In the genomic region with DNA sequence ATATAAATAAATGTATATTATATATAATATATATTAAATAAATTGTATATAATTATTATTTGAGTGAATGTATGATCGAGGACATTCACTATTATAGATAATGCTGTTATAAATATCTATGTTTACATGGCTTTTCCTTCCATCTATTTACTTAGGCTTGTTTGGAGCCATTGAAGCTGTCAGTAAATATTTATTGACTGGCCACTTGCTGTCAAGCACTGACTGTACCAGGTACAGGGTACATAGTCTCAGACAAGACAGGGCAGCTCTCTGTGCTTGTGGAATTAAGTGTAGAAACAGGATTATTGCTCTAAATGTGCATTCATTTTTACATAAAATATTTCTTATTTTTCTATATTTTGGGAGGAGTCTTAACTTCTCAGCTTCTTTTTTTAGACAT, we compare ENCODE assay signal across 1 cellular context.
A peak's percentile ranks its signal among the peaks of the same experiment; 100 is the strongest.
TF ChIP-seq lines count a peak whose summit lies in the region.

No MANE protein-coding gene starts in this region.

TF ChIP-seq in HepG2, 621 proteins besides CTCF, POLR2A, EP300 and RAD21 (continued from another document and continues in another):
- TF ChIP-seq UBTF (CRISPR knock-in tag; IDR thresholded peaks at IDR 0.05) (no peak), PBX2 (CRISPR knock-in tag; IDR thresholded peaks at IDR 0.05) (0 out of 2 replicates have a peak, but pooled peaks have one; percentile 33), HOXA3 (CRISPR knock-in tag; IDR thresholded peaks at IDR 0.05) (no peak), DNMT1 (CRISPR knock-in tag; IDR thresholded peaks at IDR 0.05) (no peak), ZNF503 (CRISPR knock-in tag; IDR thresholded peaks at IDR 0.05) (peak; percentile 27; the same call in 1 of the 2 replicates), HNF4A (CRISPR knock-in tag; IDR thresholded peaks at IDR 0.05) (peak; percentile 81), U2AF1 (optimal IDR thresholded peaks at IDR 0.05; ENCODE audit: low read depth, low read length) (no peak), YY1 (IDR thresholded peaks at IDR 0.05; ENCODE audit: insufficient read depth, insufficient replicate concordance, low read depth, low read length) (no peak), SSRP1 (CRISPR knock-in tag; IDR thresholded peaks at IDR 0.05) (no peak), HDAC1 (CRISPR knock-in tag; IDR thresholded peaks at IDR 0.05) (no peak), KDM6A (CRISPR knock-in tag; IDR thresholded peaks at IDR 0.05; ENCODE audit: low read depth) (peak; percentile 65), BCLAF1 (IDR thresholded peaks at IDR 0.05) (no peak), DMAP1 (CRISPR knock-in tag; IDR thresholded peaks at IDR 0.05) (no peak), RARA (CRISPR knock-in tag; IDR thresholded peaks at IDR 0.05) (peak; percentile 85), ZNF678 (CRISPR knock-in tag; IDR thresholded peaks at IDR 0.05) (no peak), NCOA2 (CRISPR knock-in tag; IDR thresholded peaks at IDR 0.05) (peak; percentile 73), ZGPAT (CRISPR knock-in tag; IDR thresholded peaks at IDR 0.05) (0 out of 2 replicates have a peak, but pooled peaks have one; percentile 22), ZNF451 (CRISPR knock-in tag; IDR thresholded peaks at IDR 0.05) (no peak), GPBP1L1 (CRISPR knock-in tag; IDR thresholded peaks at IDR 0.05) (no peak), KLF6 (CRISPR knock-in tag; IDR thresholded peaks at IDR 0.05) (no peak), ZNF777 (CRISPR knock-in tag; IDR thresholded peaks at IDR 0.05) (no peak), POLR2G (IDR thresholded peaks at IDR 0.05; ENCODE audit: low read depth, low read length) (no peak), ZFP37 (CRISPR knock-in tag; IDR thresholded peaks at IDR 0.05; ENCODE audit: borderline replicate concordance) (no peak), SP2 (CRISPR knock-in tag; IDR thresholded peaks at IDR 0.05) (no peak), ZNF138 (CRISPR knock-in tag; IDR thresholded peaks at IDR 0.05; ENCODE audit: low read depth) (no peak), IRF1 (CRISPR knock-in tag; IDR thresholded peaks at IDR 0.05; ENCODE audit: low read depth) (no peak), ZNF580 (CRISPR knock-in tag; IDR thresholded peaks at IDR 0.05; ENCODE audit: borderline replicate concordance, low read depth) (no peak), TAF1 (CRISPR knock-in tag; IDR thresholded peaks at IDR 0.05) (no peak), ZNF614 (CRISPR knock-in tag; IDR thresholded peaks at IDR 0.05; ENCODE audit: borderline replicate concordance) (no peak; the same call in 1 of the 2 replicates), ZNF83 (CRISPR knock-in tag; IDR thresholded peaks at IDR 0.05; ENCODE audit: borderline replicate concordance) (no peak)
- TF ChIP-seq, protein P1, sequence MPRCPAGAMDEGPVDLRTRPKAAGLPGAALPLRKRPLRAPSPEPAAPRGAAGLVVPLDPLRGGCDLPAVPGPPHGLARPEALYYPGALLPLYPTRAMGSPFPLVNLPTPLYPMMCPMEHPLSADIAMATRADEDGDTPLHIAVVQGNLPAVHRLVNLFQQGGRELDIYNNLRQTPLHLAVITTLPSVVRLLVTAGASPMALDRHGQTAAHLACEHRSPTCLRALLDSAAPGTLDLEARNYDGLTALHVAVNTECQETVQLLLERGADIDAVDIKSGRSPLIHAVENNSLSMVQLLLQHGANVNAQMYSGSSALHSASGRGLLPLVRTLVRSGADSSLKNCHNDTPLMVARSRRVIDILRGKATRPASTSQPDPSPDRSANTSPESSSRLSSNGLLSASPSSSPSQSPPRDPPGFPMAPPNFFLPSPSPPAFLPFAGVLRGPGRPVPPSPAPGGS (CRISPR knock-in tag; IDR thresholded peaks at IDR 0.05), result no peak
- TF ChIP-seq, protein P2, sequence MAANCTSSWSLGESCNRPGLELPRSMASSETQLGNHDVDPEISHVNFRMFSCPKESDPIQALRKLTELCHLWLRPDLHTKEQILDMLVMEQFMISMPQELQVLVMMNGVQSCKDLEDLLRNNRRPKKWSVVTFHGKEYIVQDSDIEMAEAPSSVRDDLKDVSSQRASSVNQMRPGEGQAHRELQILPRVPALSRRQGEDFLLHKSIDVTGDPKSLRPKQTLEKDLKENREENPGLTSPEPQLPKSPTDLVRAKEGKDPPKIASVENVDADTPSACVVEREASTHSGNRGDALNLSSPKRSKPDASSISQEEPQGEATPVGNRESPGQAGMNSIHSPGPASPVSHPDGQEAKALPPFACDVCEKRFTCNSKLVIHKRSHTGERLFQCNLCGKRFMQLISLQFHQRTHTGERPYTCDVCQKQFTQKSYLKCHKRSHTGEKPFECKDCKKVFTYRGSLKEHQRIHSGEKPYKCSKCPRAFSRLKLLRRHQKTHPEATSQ (CRISPR knock-in tag; IDR thresholded peaks at IDR 0.05; ENCODE audit: borderline replicate concordance), result no peak
- TF ChIP-seq, protein P3, sequence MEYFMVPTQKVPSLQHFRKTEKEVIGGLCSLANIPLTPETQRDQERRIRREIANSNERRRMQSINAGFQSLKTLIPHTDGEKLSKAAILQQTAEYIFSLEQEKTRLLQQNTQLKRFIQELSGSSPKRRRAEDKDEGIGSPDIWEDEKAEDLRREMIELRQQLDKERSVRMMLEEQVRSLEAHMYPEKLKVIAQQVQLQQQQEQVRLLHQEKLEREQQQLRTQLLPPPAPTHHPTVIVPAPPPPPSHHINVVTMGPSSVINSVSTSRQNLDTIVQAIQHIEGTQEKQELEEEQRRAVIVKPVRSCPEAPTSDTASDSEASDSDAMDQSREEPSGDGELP (IDR thresholded peaks at IDR 0.05; ENCODE audit: borderline replicate concordance, low read depth), result no peak; the same call in 1 of the 2 replicates
- TF ChIP-seq, protein P4, sequence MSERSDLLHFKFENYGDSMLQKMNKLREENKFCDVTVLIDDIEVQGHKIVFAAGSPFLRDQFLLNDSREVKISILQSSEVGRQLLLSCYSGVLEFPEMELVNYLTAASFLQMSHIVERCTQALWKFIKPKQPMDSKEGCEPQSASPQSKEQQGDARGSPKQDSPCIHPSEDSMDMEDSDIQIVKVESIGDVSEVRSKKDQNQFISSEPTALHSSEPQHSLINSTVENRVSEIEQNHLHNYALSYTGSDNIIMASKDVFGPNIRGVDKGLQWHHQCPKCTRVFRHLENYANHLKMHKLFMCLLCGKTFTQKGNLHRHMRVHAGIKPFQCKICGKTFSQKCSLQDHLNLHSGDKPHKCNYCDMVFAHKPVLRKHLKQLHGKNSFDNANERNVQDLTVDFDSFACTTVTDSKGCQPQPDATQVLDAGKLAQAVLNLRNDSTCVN (CRISPR knock-in tag; IDR thresholded peaks at IDR 0.05; ENCODE audit: borderline replicate concordance), result no peak
- TF ChIP-seq, protein P5, sequence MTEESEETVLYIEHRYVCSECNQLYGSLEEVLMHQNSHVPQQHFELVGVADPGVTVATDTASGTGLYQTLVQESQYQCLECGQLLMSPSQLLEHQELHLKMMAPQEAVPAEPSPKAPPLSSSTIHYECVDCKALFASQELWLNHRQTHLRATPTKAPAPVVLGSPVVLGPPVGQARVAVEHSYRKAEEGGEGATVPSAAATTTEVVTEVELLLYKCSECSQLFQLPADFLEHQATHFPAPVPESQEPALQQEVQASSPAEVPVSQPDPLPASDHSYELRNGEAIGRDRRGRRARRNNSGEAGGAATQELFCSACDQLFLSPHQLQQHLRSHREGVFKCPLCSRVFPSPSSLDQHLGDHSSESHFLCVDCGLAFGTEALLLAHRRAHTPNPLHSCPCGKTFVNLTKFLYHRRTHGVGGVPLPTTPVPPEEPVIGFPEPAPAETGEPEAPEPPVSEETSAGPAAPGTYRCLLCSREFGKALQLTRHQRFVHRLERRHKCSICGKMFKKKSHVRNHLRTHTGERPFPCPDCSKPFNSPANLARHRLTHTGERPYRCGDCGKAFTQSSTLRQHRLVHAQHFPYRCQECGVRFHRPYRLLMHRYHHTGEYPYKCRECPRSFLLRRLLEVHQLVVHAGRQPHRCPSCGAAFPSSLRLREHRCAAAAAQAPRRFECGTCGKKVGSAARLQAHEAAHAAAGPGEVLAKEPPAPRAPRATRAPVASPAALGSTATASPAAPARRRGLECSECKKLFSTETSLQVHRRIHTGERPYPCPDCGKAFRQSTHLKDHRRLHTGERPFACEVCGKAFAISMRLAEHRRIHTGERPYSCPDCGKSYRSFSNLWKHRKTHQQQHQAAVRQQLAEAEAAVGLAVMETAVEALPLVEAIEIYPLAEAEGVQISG (CRISPR knock-in tag; IDR thresholded peaks at IDR 0.05), result no peak
